ENCODE assay signal across 1 cellular context in the genomic region with DNA sequence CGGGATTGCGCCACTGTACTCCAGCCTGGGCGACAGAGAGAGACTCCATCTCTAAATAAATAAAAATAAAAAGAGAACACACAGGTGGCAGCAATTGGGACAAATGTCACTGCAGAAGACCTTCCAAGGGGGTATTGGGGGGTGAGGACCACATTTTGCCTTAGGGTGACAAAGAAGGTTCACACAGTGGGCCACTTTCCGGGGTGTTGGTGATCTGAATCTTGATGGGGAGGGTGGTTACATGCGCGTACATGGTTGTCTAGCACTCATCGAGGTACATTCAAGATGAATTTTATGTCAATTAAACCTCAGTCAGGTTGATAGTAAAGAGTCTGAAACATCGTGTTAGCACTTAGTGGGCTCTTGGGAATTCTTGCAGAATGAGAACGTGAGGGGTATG.
TF ChIP-seq lines count a peak whose summit lies in the region.

No MANE protein-coding gene starts in this region.

TF ChIP-seq in IMR-90, 13 proteins besides CTCF, POLR2A, EP300 and RAD21:
- TF ChIP-seq CHD1 (IDR thresholded peaks at IDR 0.05; ENCODE audit: low read depth, low read length) (no peak), RFX5 (IDR thresholded peaks at IDR 0.05; ENCODE audit: low read depth, low read length) (no peak), SMC3 (IDR thresholded peaks at IDR 0.05; ENCODE audit: low read depth, low read length) (no peak), BHLHE40 (IDR thresholded peaks at IDR 0.05; ENCODE audit: low read depth, low read length) (no peak)
- TF ChIP-seq, protein P1, sequence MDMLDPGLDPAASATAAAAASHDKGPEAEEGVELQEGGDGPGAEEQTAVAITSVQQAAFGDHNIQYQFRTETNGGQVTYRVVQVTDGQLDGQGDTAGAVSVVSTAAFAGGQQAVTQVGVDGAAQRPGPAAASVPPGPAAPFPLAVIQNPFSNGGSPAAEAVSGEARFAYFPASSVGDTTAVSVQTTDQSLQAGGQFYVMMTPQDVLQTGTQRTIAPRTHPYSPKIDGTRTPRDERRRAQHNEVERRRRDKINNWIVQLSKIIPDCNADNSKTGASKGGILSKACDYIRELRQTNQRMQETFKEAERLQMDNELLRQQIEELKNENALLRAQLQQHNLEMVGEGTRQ (IDR thresholded peaks at IDR 0.05; ENCODE audit: low read depth, low read length) = no peak
